In genomic region chr10:103186128-103186527, GRCh38 we compare ENCODE assay signal across 1 cellular context.
TF ChIP-seq lines count a peak whose summit lies in the region.

No MANE protein-coding gene starts in this region.

TF ChIP-seq in GM23338, 12 proteins besides CTCF, POLR2A, EP300 and RAD21 (continued from another document):
- TF ChIP-seq ZNF331 (CRISPR knock-in tag; IDR thresholded peaks at IDR 0.05; ENCODE audit: low read depth) (no peak), STAT1 (IDR thresholded peaks at IDR 0.05; ENCODE audit: unreplicated experiment) (no peak), ZNF462 (CRISPR knock-in tag; IDR thresholded peaks at IDR 0.05) (no peak), NANOG (IDR thresholded peaks at IDR 0.05; ENCODE audit: borderline replicate concordance) (no peak), EZH2 (IDR thresholded peaks at IDR 0.05; ENCODE audit: low read depth, unreplicated experiment) (no peak), POLR2AphosphoS5 (IDR thresholded peaks at IDR 0.05; ENCODE audit: low read depth) (no peak), ETS1 (IDR thresholded peaks at IDR 0.05) (no peak), CREB1 (CRISPR knock-in tag; IDR thresholded peaks at IDR 0.05; ENCODE audit: low read depth) (no peak), JUNB (IDR thresholded peaks at IDR 0.05; ENCODE audit: unreplicated experiment) (no peak), REST (IDR thresholded peaks at IDR 0.05; ENCODE audit: unreplicated experiment) (no peak), EZH2phosphoT487 (IDR thresholded peaks at IDR 0.05; ENCODE audit: unreplicated experiment) (no peak)
TF ChIP-seq in GM23338: peak in this region for 0.
